ENCODE assay signal across 19 cellular contexts in the genomic region with DNA sequence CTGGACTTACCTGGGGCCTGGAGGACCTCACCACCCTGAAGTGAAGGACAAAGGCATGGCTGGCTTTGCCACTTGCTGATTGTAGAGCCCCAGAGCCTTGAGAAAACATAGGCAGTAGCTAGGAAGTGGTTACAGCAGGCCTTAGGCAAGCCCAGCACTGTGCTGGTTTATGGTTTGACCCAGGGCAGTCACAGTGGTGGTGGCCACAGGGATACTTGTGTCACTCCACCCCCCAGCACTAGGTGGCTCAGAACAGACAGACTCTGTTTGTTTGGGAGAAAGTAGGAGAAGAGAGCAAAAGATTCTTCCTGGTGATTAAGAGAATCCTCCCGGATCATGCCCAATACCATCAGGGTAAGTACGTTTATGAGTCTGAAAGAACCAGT. TPM values are rescaled to one million over a fixed set of nuclear protein-coding genes. Genes with fewer than 3 reads are reported as not detected.
A peak's percentile ranks its signal among the peaks of the same experiment; 100 is the strongest.
DNase-seq lines count a peak whose midpoint lies in the region; ATAC-seq and TF ChIP-seq lines count a peak whose summit lies in the region.
"Had no signal": no experiment of that assay in that cellular context is flagged by ENCODE, and none has a peak within 500 bp of the region (broad histone marks: within the 10 kb centered on the region; RNA-seq: fewer than 3 reads in every experiment).

No MANE protein-coding gene starts in this region.

- no peaks in the 10 kb centered on the region for H3K9me3 ChIP-seq in skeletal muscle satellite cell (replicated peaks; ENCODE audit: low read length)
- H3K9me3 ChIP-seq: pancreas had no signal

- TF ChIP-seq CTCF in HFFc6 (IDR thresholded peaks at IDR 0.05) = peak; percentile 17; the same call in 1 of the 2 replicates

- no peak overlapping the region for H3K27ac Mint-ChIP-seq in HFFc6
- H3K27ac Mint-ChIP-seq: activated naive CD4-positive, alpha-beta T cell treated with anti-CD3 and anti-CD28 coated beads, Interleukin-2, amount 50 U/mL, for 72 hours had no signal

- TF ChIP-seq POLR2A in erythroblast (IDR thresholded peaks at IDR 0.05; ENCODE audit: low read length) = no peak

- H3K27me3 Mint-ChIP-seq in HFFc6 (ENCODE audit: insufficient read depth) = no peaks in the 10 kb centered on the region

- ATAC-seq in GM18907 (IDR thresholded peaks at IDR 0.05; ENCODE audit: unreplicated experiment) (peak; percentile 20), GM21529 (IDR thresholded peaks at IDR 0.05; ENCODE audit: unreplicated experiment) (no peak)
- ATAC-seq: activated naive CD4-positive, alpha-beta T cell treated with anti-CD3 and anti-CD28 coated beads, Interleukin-2, amount 50 U/mL, for 72 hours; left colon; pancreas had no signal

- peak overlapping the region; percentile 22 for H3K9ac ChIP-seq in skeletal muscle satellite cell (ENCODE audit: low read depth, low read length)

- H3K4me2 ChIP-seq in skeletal muscle satellite cell (ENCODE audit: low read length) = peak overlapping the region; percentile 30
- H3K4me2 ChIP-seq: smooth muscle cell had no signal

- peak; percentile 18 for DNase-seq in HFFc6
- DNase-seq in RPMI7951 (ENCODE audit: low read depth) = peak; percentile 38
- DNase-seq in NCI-H446 treated with DMSO at 0.1 percent for 48 hours (lab: John Stamatoyannopoulos, UW) = no peak
- DNase-seq in erythroblast (lab: John Stamatoyannopoulos, UW) = no peak
- DNase-seq: activated CD8-positive, alpha-beta memory T cell treated with anti-CD3 and anti-CD28 coated beads, Interleukin-2, amount 50 U/mL, for 48 hours; C1 segment of cervical spinal cord; DND-41; GOT3; hippocampal formation; left colon; NCI-H2081; NCI-H774; pancreas; stimulated activated naive CD4-positive, alpha-beta T cell had no signal

- H3K4me1 ChIP-seq in skeletal muscle satellite cell (ENCODE audit: control insufficient read depth, insufficient read depth, low read length) = peaks cover 35% of the 10 kb centered on the region
- H3K4me1 ChIP-seq: pancreas had no signal

- no peak overlapping the region for H3K4me3 ChIP-seq in skeletal muscle satellite cell (ENCODE audit: low read length)
- H3K4me3 ChIP-seq: pancreas, smooth muscle cell had no signal

- H3K4me3 Mint-ChIP-seq in HFFc6 = no peak overlapping the region

- no peaks in the 10 kb centered on the region; the same call in 1 of the 2 replicates for H3K36me3 Mint-ChIP-seq in HFFc6 (ENCODE audit: low read depth)
- H3K36me3 Mint-ChIP-seq: activated naive CD4-positive, alpha-beta T cell treated with anti-CD3 and anti-CD28 coated beads, Interleukin-2, amount 50 U/mL, for 72 hours had no signal

- H3K4me1 Mint-ChIP-seq in HFFc6 (ENCODE audit: low read depth) = peaks cover 52% of the 10 kb centered on the region

- no peaks in the 10 kb centered on the region for H3K9me3 Mint-ChIP-seq in HFFc6
- H3K9me3 Mint-ChIP-seq: activated naive CD4-positive, alpha-beta T cell treated with anti-CD3 and anti-CD28 coated beads, Interleukin-2, amount 50 U/mL, for 72 hours had no signal

- H3K36me3 ChIP-seq in skeletal muscle satellite cell (ENCODE audit: insufficient read depth, low read length) = no peaks in the 10 kb centered on the region
- H3K36me3 ChIP-seq: pancreas had no signal

- no peaks in the 10 kb centered on the region for H3K27me3 ChIP-seq in skeletal muscle satellite cell (ENCODE audit: control insufficient read depth, insufficient read depth, low read length)
- H3K27me3 ChIP-seq: pancreas had no signal

RNA-seq across cellular contexts. Expression of gene COL8A1, which starts 13.2 kb away (rescaled TPM):
- total RNA-seq in HFFc6 (2021; fragmentation: NEBNext Ultra II Directional; extraction: Animal tissue kit (Norgen Biotek cat#: 25700)) = 10 to 100 TPM; 27.3 to 88.7 (median 30.1) TPM
- total RNA-seq in RPMI7951 (2014; rRNA removed; shearing (Covaris generic)) = 22.5 and 25.1 TPM in 2 replicates
- 31.7 and 46.6 TPM in 2 replicates for total RNA-seq in skeletal muscle satellite cell (2012; rRNA removed)

Comparison
In these comparisons a context has a peak if more than half of its experiments do, and no peak if none do; other contexts are left out.
1. DNase-seq: peak in HFFc6 (single experiment) and RPMI7951 (single experiment); none in NCI-H446 treated with DMSO at 0.1 percent for 48 hours (single experiment) and erythroblast (0 of 2).